20 cellular contexts compared by ENCODE assay signal in the genomic region with DNA sequence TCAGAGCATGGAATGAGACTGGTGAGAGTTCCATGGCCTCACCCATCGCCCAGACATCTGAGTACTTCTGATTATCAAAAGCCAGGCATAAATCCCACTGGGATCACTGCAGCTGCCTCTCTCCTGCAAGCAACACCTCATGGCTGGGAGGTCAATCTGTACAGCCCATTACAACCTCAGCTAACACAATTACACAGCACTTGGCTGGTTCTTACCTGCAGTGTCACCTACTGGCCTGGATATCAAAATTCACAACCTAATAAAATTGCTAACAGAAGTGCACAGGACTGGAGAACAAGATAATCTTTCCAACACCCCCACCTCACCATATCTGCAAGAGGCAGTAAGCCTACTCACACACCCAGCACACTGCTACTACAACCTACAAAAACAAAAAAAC.
"Had no signal": no experiment of that assay in that cellular context is flagged by ENCODE, and none has a peak within 500 bp of the region (broad histone marks: within the 10 kb centered on the region; RNA-seq: fewer than 3 reads in every experiment).

No MANE protein-coding gene starts in this region.

- DNase-seq: activated CD4-positive, alpha-beta T cell treated with anti-CD3 and anti-CD28 coated beads for 1 hour; activated CD4-positive, alpha-beta T cell treated with anti-CD3 and anti-CD28 coated beads, Interleukin-2, amount 50 U/mL, for 48 hours; activated gamma-delta T cell treated with Interleukin-2 at 50 U/mL for 16 hours; adrenal gland; heart right ventricle; left ventricle myocardium superior; naive B cell; ovary; sigmoid colon; stimulated activated CD4-positive, alpha-beta T cell treated with anti-CD3 and anti-CD28 coated beads, Interleukin-4, amount 100 ng/mL, for 24 hours; stomach; T1000; testis had no signal

- H3K27ac Mint-ChIP-seq: activated naive CD4-positive, alpha-beta T cell treated with anti-CD3 and anti-CD28 coated beads, Interleukin-2, amount 50 U/mL, for 72 hours; naive B cell; stimulated activated effector memory CD8-positive, alpha-beta T cell treated with anti-CD3 and anti-CD28 coated beads, Interleukin-12 subunit alpha, Interleukin-12 subunit beta, amount 100 ng/mL, for 72 hours; type B pancreatic cell had no signal

- H3K36me3 Mint-ChIP-seq: activated naive CD4-positive, alpha-beta T cell treated with anti-CD3 and anti-CD28 coated beads, Interleukin-2, amount 50 U/mL, for 72 hours; naive B cell; stimulated activated effector memory CD8-positive, alpha-beta T cell treated with anti-CD3 and anti-CD28 coated beads, Interleukin-12 subunit alpha, Interleukin-12 subunit beta, amount 100 ng/mL, for 72 hours; type B pancreatic cell had no signal

- H3K36me3 ChIP-seq: adrenal gland, breast epithelium, heart right ventricle, ovary, sigmoid colon, stomach had no signal

- H3K27me3 Mint-ChIP-seq: naive B cell, type B pancreatic cell had no signal

- ATAC-seq: activated naive CD4-positive, alpha-beta T cell treated with anti-CD3 and anti-CD28 coated beads, Interleukin-2, amount 50 U/mL, for 72 hours; heart right ventricle; left ventricle myocardium superior; stimulated activated effector memory CD8-positive, alpha-beta T cell treated with anti-CD3 and anti-CD28 coated beads, Interleukin-12 subunit alpha, Interleukin-12 subunit beta, amount 100 ng/mL, for 72 hours had no signal

- H3K4me1 Mint-ChIP-seq: naive B cell; stimulated activated effector memory CD8-positive, alpha-beta T cell treated with anti-CD3 and anti-CD28 coated beads, Interleukin-12 subunit alpha, Interleukin-12 subunit beta, amount 100 ng/mL, for 72 hours had no signal

- H3K27ac ChIP-seq: adrenal gland, breast epithelium, coronary artery, heart right ventricle, ovary, sigmoid colon, stomach, testis had no signal

- FAIRE-seq: astrocyte, frontal cortex had no signal

- H3K4me1 ChIP-seq: adrenal gland, breast epithelium, heart right ventricle, sigmoid colon, stomach, testis had no signal

- H3K9me3 Mint-ChIP-seq: type B pancreatic cell had no signal

- H3K4me3 Mint-ChIP-seq: naive B cell; stimulated activated effector memory CD8-positive, alpha-beta T cell treated with anti-CD3 and anti-CD28 coated beads, Interleukin-12 subunit alpha, Interleukin-12 subunit beta, amount 100 ng/mL, for 72 hours; type B pancreatic cell had no signal

- H3K27me3 ChIP-seq: adrenal gland, breast epithelium, heart right ventricle, ovary, sigmoid colon, stomach, testis had no signal

- H3K9me3 ChIP-seq: adrenal gland, ovary, testis had no signal

- H3K4me3 ChIP-seq: adrenal gland, breast epithelium, coronary artery, heart right ventricle, ovary, sigmoid colon, stomach, testis had no signal
